Comparison of ENCODE assay signal across 19 cellular contexts in the genomic region with DNA sequence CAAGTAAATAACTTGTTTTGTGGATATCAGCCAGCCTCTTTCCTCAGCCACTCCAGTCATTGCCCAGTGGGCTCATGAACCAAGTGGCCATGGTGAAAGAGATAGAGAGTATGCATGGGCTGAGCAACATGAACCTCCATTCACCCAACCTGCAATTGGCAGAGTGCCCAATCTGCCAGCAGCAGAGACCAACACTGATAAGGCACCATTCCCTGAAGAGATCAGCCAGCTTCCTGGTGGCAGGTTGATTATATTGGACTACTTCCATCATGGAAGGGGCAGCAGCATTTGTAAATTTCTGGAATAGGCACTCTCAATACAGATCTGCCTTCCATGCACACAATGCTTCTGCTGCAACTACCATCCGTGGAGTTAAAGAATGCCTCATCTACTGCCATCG. TPM values are rescaled to one million over a fixed set of nuclear protein-coding genes. Genes with fewer than 3 reads are reported as not detected.
A peak's percentile ranks its signal among the peaks of the same experiment; 100 is the strongest.
DNase-seq lines count a peak whose midpoint lies in the region; ATAC-seq and TF ChIP-seq lines count a peak whose summit lies in the region.
"Had no signal": no experiment of that assay in that cellular context is flagged by ENCODE, and none has a peak within 500 bp of the region (broad histone marks: within the 10 kb centered on the region; RNA-seq: fewer than 3 reads in every experiment).

No MANE protein-coding gene starts in this region.

- intact Hi-C loops in mucosa of descending colon (cut with DNase I, micrococcal nuclease), result no loop called here

- ATAC-seq in mucosa of descending colon (peak; percentile 78), omental fat pad (ENCODE audit: low FRiP score) (no peak), GM18868 (IDR thresholded peaks at IDR 0.05; ENCODE audit: unreplicated experiment) (no peak)
- ATAC-seq: activated CD4-positive, alpha-beta T cell treated with anti-CD3 and anti-CD28 coated beads for 36 hours had no signal

- no peaks in the 10 kb centered on the region for H3K4me1 ChIP-seq in mucosa of descending colon (ENCODE audit: low read depth)
- H3K4me1 ChIP-seq: upper lobe of right lung had no signal

- H3K9me3 ChIP-seq in mucosa of descending colon, result peaks cover 8% of the 10 kb centered on the region
- H3K9me3 ChIP-seq: upper lobe of right lung had no signal

- H3K4me3 ChIP-seq in mucosa of descending colon, result no peak overlapping the region
- H3K4me3 ChIP-seq: upper lobe of right lung had no signal

- TF ChIP-seq CTCF in mucosa of descending colon (IDR thresholded peaks at IDR 0.05) (no peak), omental fat pad (IDR thresholded peaks at IDR 0.05) (no peak)

- peak in 2 of 3 experiments; percentile 7 to 44 for DNase-seq in NCI-H1417 (lab: John Stamatoyannopoulos, UW)
- no peak for DNase-seq in NCI-H1417 treated with DMSO at 0.1 percent for 48 hours (lab: John Stamatoyannopoulos, UW)
- peak; percentile 19 for DNase-seq in NCI-H1092 treated with DMSO at 0.1 percent for 48 hours (lab: John Stamatoyannopoulos, UW)
- peak; percentile 42 for DNase-seq in NCI-H69 (lab: John Stamatoyannopoulos, UW)
- peak in 2 of 3 donors; percentile 51 to 54 for DNase-seq in mucosa of descending colon
- no peak for DNase-seq in omental fat pad (ENCODE audit: low spot score)
- no peak for DNase-seq in retina
- DNase-seq: 8988T; activated CD4-positive, alpha-beta T cell treated with anti-CD3 and anti-CD28 coated beads for 36 hours; foreskin fibroblast; H7; hippocampal formation; islet precursor cell; NCI-H1694; posterior cingulate gyrus; stimulated activated naive CD8-positive, alpha-beta T cell treated with anti-CD3 and anti-CD28 coated beads, Interleukin-15, amount 100 ng/mL, for 72 hours; T1000; upper lobe of right lung had no signal

- H3K36me3 ChIP-seq in mucosa of descending colon (ENCODE audit: low read depth), result no peaks in the 10 kb centered on the region
- H3K36me3 ChIP-seq: upper lobe of right lung had no signal

RNA-seq across cellular contexts. Expression of gene MCF2L2, which starts 10.3 kb away (rescaled TPM):
- total RNA-seq in mucosa of descending colon (1 to 10 TPM in 2 of 3 donors, under 1 TPM in 1; 0.84 to 2.7 (median 1.1) TPM), omental fat pad (under 1 TPM; under 0.01 to 0.84 (median 0.39) TPM)

Comparison
In these comparisons a context has a peak if more than half of its experiments do, and no peak if none do; other contexts are left out.
1. DNase-seq: peak in NCI-H1417 (2 of 3), NCI-H1092 treated with DMSO at 0.1 percent for 48 hours (single experiment), NCI-H69 (single experiment) and mucosa of descending colon (2 of 3); none in NCI-H1417 treated with DMSO at 0.1 percent for 48 hours (single experiment), omental fat pad (single experiment) and retina (single experiment).